ENCODE assay signal across 8 cellular contexts in genomic region chr7:130440527-130441365, GRCh38. TPM values are rescaled to one million over a fixed set of nuclear protein-coding genes. Genes with fewer than 3 reads are reported as not detected.
DNase-seq lines count a peak whose midpoint lies in the region; TF ChIP-seq lines count a peak whose summit lies in the region.

Gene CEP41, minus strand, starts transcription at chr7:130441016. Its CDS starts 50 bp downstream, at chr7:130440966.

- H3K4me2 ChIP-seq in GM23248 (ENCODE audit: unreplicated experiment) = peak within 1 kb of the TSS; percentile 89

- H3K4me1 ChIP-seq in GM23248 (ENCODE audit: insufficient read depth) (peaks cover 18% of the 10 kb centered on the region), esophagus squamous epithelium (peaks cover 0 to 20% (median 12%) of the 10 kb centered on the region in 3 donors)

- TF ChIP-seq POLR2A in esophagus squamous epithelium (IDR thresholded peaks at IDR 0.05) = no peak

- H3K9me3 Mint-ChIP-seq in activated T-helper 1 cell treated with anti-CD3 and anti-CD28 coated beads, Interleukin-12 subunit alpha, Interleukin-12 subunit beta, Interleukin-2, Interleukin-4 antibody, amounts not matched to agents 30 ng/mL and 10 ng/mL and 1 ng/mL, durations not matched to agents 14 hours and 24 hours and 36 hours = peaks cover 3% of the 10 kb centered on the region

- H3K27ac Mint-ChIP-seq in activated T-helper 1 cell treated with anti-CD3 and anti-CD28 coated beads, Interleukin-12 subunit alpha, Interleukin-12 subunit beta, Interleukin-2, Interleukin-4 antibody, amounts not matched to agents 30 ng/mL and 10 ng/mL and 1 ng/mL, durations not matched to agents 14 hours and 24 hours and 36 hours = peak within 1 kb of the TSS; percentile 95

- DNase-seq in DMS79 treated with DMSO at 0.1 percent for 48 hours (lab: John Stamatoyannopoulos, UW) (peak; percentile 97), GM23248 (peak; percentile 95), Kasumi-1 (lab: John Stamatoyannopoulos, UW) (peak; percentile 95 to 96), RKO (ENCODE audit: low spot score) (peak; percentile 99), esophagus squamous epithelium (lab: John Stamatoyannopoulos, UW) (peak; percentile 78), myocyte (ENCODE audit: low read depth) (peak; percentile 100)
- peak; percentile 90 for DNase-seq in activated T-helper 1 cell treated with anti-CD3 and anti-CD28 coated beads, Interleukin-12 subunit alpha, Interleukin-12 subunit beta, Interleukin-2, Interleukin-4 antibody, amounts not matched to agents 30 ng/mL and 10 ng/mL and 1 ng/mL, durations not matched to agents 14 hours and 24 hours and 36 hours (ENCODE audit: low spot score)
- DNase-seq in stimulated activated CD8-positive, alpha-beta memory T cell treated with anti-CD3 and anti-CD28 coated beads, Interleukin-7, amount 100 ng/mL, for 4 hours (ENCODE audit: low read depth in 2 of 2) = peak; percentile 82 to 86

- H3K36me3 ChIP-seq in GM23248 (ENCODE audit: low read depth) (no peaks in the 10 kb centered on the region), esophagus squamous epithelium (no peaks in the 10 kb centered on the region)

- H3K27me3 ChIP-seq in GM23248 (replicated peaks; ENCODE audit: insufficient read depth) (no peaks in the 10 kb centered on the region), esophagus squamous epithelium (no peaks in the 10 kb centered on the region)

- peaks cover 44% of the 10 kb centered on the region for H3K4me1 Mint-ChIP-seq in activated T-helper 1 cell treated with anti-CD3 and anti-CD28 coated beads, Interleukin-12 subunit alpha, Interleukin-12 subunit beta, Interleukin-2, Interleukin-4 antibody, amounts not matched to agents 30 ng/mL and 10 ng/mL and 1 ng/mL, durations not matched to agents 14 hours and 24 hours and 36 hours (ENCODE audit: low read depth)

- H3K4me3 ChIP-seq in GM23248 (peak within 1 kb of the TSS; percentile 75), esophagus squamous epithelium (peak within 1 kb of the TSS; percentile 66 to 96 (median 84))

- peak within 1 kb of the TSS; percentile 76 for H3K9ac ChIP-seq in GM23248

- TF ChIP-seq CTCF in esophagus squamous epithelium (IDR thresholded peaks at IDR 0.05) = no peak

- H3K27ac ChIP-seq in GM23248 (peak within 1 kb of the TSS; percentile 55), esophagus squamous epithelium (peak within 1 kb of the TSS; percentile 85 to 91 (median 90))

- in situ Hi-C loops in GM23248 (cut with MboI) = no loop called here

- 2 to 3% methylated on average over 32 to 61 of the region's 61 CpGs for WGBS in GM23248 (ENCODE audit: low coverage in 1 of 2, low lambda C conversion rate in 2 of 2, missing lambda C conversion rate in 2 of 2), 2 experiments
- WGBS in esophagus squamous epithelium, 2 donors = 1 to 10% methylated on average over 22 to 36 of the region's 61 CpGs

- no peaks in the 10 kb centered on the region for H3K9me3 ChIP-seq in GM23248 (ENCODE audit: low read depth)
- H3K9me3 ChIP-seq in esophagus squamous epithelium = no peaks in the 10 kb centered on the region

- no peaks in the 10 kb centered on the region for H3K9me2 ChIP-seq in GM23248 (ENCODE audit: insufficient read depth)

- H2AFZ ChIP-seq in GM23248 = peak within 1 kb of the TSS; percentile 86

- intact Hi-C loops in activated T-helper 1 cell treated with anti-CD3 and anti-CD28 coated beads, Interleukin-12 subunit alpha, Interleukin-12 subunit beta, Interleukin-2, Interleukin-4 antibody, amounts not matched to agents 30 ng/mL and 10 ng/mL and 1 ng/mL, durations not matched to agents 14 hours and 24 hours and 36 hours (cut with micrococcal nuclease) = loop anchor here (1.0 to 5.0 kb wide), 9 partner anchors 24 to 368 kb away; partner anchors contain the start of genes COPG2, KLHDC10 and TMEM209
- intact Hi-C loops in esophagus squamous epithelium (cut with DNase I) = no loop called here

- H3K4me3 Mint-ChIP-seq in activated T-helper 1 cell treated with anti-CD3 and anti-CD28 coated beads, Interleukin-12 subunit alpha, Interleukin-12 subunit beta, Interleukin-2, Interleukin-4 antibody, amounts not matched to agents 30 ng/mL and 10 ng/mL and 1 ng/mL, durations not matched to agents 14 hours and 24 hours and 36 hours = peak within 1 kb of the TSS; percentile 97

- H3K27me3 Mint-ChIP-seq in activated T-helper 1 cell treated with anti-CD3 and anti-CD28 coated beads, Interleukin-12 subunit alpha, Interleukin-12 subunit beta, Interleukin-2, Interleukin-4 antibody, amounts not matched to agents 30 ng/mL and 10 ng/mL and 1 ng/mL, durations not matched to agents 14 hours and 24 hours and 36 hours (ENCODE audit: insufficient read depth) = no peaks in the 10 kb centered on the region

- no peaks in the 10 kb centered on the region for H4K20me1 ChIP-seq in GM23248 (ENCODE audit: insufficient read depth)

- H3F3A ChIP-seq in GM23248 (ENCODE audit: insufficient read depth) = no peaks in the 10 kb centered on the region

- peaks cover 2% of the 10 kb centered on the region; the same call in 1 of the 2 replicates for H3K79me2 ChIP-seq in GM23248 (ENCODE audit: insufficient read depth)

- H3K36me3 Mint-ChIP-seq in activated T-helper 1 cell treated with anti-CD3 and anti-CD28 coated beads, Interleukin-12 subunit alpha, Interleukin-12 subunit beta, Interleukin-2, Interleukin-4 antibody, amounts not matched to agents 30 ng/mL and 10 ng/mL and 1 ng/mL, durations not matched to agents 14 hours and 24 hours and 36 hours (ENCODE audit: low read depth) = peaks cover 9% of the 10 kb centered on the region

RNA-seq across cellular contexts. Expression of gene CEP41, which starts in this region (rescaled TPM):
- total RNA-seq in GM23248 (2014; rRNA removed; shearing (Covaris generic)) = 8.1 and 18.3 TPM in 2 replicates
- 32.3 and 33.9 TPM in 2 replicates for polyA plus RNA-seq in GM23248 (2016; fragmentation: Nextera tagmentation; extraction: Ambion mirVana)
- total RNA-seq in activated T-helper 1 cell treated with anti-CD3 and anti-CD28 coated beads, Interleukin-12 subunit alpha, Interleukin-12 subunit beta, Interleukin-2, Interleukin-4 antibody, amounts not matched to agents 30 ng/mL and 10 ng/mL and 1 ng/mL, durations not matched to agents 14 hours and 24 hours and 36 hours = 17.1 and 17.8 TPM in 2 replicates
- total RNA-seq in esophagus squamous epithelium = 1 to 10 TPM; 1.9 to 6.8 (median 3.2) TPM
- total RNA-seq in myocyte = 10.6 and 12.0 TPM in 2 replicates
- polyA plus RNA-seq in myocyte (2012) = 16.3 TPM

Comparison
In these comparisons a context has a peak if more than half of its experiments do, and no peak if none do; other contexts are left out.
1. Peak in every context shown above with its lines: DNase-seq, H3K4me3 ChIP-seq and H3K27ac ChIP-seq.